8 cellular contexts compared by ENCODE assay signal in the genomic region with DNA sequence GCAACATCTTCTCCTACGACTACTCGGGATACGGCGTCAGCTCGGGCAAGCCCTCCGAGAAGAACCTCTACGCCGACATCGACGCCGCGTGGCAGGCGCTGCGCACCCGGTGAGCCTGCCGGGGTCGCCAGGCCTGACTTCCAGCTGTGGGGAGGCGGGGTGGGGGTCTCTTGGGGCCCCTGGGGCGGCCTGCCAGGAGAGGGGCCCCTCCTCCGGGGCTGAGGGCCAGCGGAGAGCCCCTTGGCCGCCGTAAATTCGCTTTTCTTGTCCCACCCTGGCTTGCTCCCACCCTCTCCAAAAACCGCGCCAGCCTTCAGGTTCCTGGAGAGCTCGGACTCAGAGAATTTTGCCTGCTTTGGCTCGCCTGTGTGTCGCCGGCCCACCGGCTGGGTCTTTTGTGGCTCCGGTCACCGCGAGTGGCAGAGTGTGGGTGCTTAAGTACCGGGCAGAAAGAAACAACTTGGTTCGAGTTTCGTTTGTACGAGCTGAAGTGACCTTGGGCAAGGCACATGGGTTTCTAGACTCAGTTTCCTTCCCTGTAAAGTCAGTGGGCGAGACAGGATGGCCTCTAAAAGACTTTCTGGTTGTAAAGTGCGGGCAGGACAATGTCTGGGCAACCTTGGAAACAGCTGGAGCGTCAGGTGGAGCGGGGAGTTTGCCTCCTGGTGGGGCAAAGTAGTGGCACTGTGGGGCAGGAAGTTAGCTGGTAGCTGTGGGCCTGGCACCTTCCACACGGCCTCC. TPM values are rescaled to one million over a fixed set of nuclear protein-coding genes. Genes with fewer than 3 reads are reported as not detected.
DNase-seq lines count a peak whose midpoint lies in the region; ATAC-seq and TF ChIP-seq lines count a peak whose summit lies in the region.

No MANE protein-coding gene starts in this region.

- no peaks in the 10 kb centered on the region for H3K9me3 ChIP-seq in neutrophil

- H3K36me3 Mint-ChIP-seq in activated T-cell treated with anti-CD3 and anti-CD28 coated beads, Interleukin-2, amount 50 U/mL, for 4 hours (ENCODE audit: insufficient read depth): no peaks in the 10 kb centered on the region

- in situ Hi-C loops in GM13977 (cut with MboI; ENCODE audit: low pct_unique_long_range_greater_than_20kb, low sequenced_read_pairs, unreplicated experiment): no loop called here

- peak overlapping the region; percentile 71 for H3K4me3 ChIP-seq in LNCaP clone FGC (ENCODE audit: low read depth, low read length)
- peak overlapping the region; percentile 74 for H3K4me3 ChIP-seq in fibroblast of villous mesenchyme (ENCODE audit: low read depth, low read length)
- peak overlapping the region; percentile 58 to 63 for H3K4me3 ChIP-seq in neutrophil (ENCODE audit: low read depth in 1 of 2, low read length in 1 of 2)

- no peaks in the 10 kb centered on the region for H3K9me3 Mint-ChIP-seq in activated T-cell treated with anti-CD3 and anti-CD28 coated beads, Interleukin-2, amount 50 U/mL, for 4 hours

- peaks cover 22% of the 10 kb centered on the region for H3K27me3 ChIP-seq in neutrophil

- no peak overlapping the region for H3K27ac ChIP-seq in neutrophil

- TF ChIP-seq CTCF in LNCaP clone FGC (IDR thresholded peaks at IDR 0.05; ENCODE audit: control insufficient read depth, extremely low read depth, insufficient read depth) (peak; percentile 36), fibroblast of villous mesenchyme (IDR thresholded peaks at IDR 0.05; ENCODE audit: insufficient read depth, low read depth, low read length) (peak; percentile 32), neutrophil (IDR thresholded peaks at IDR 0.05) (no peak), GM13977 (IDR thresholded peaks at IDR 0.05; ENCODE audit: extremely low read depth, insufficient read depth, missing control alignments) (no peak)

- peaks cover 19 to 20% of the 10 kb centered on the region in 2 experiments for H3K4me1 ChIP-seq in neutrophil (ENCODE audit: control insufficient read depth in 1 of 2, insufficient read depth in 1 of 2, low read depth in 1 of 2, low read length in 1 of 2)

- no peak for ATAC-seq in activated T-cell treated with anti-CD3 and anti-CD28 coated beads, Interleukin-2, amount 50 U/mL, for 4 hours

- peaks cover 22% of the 10 kb centered on the region for H3K4me1 Mint-ChIP-seq in activated T-cell treated with anti-CD3 and anti-CD28 coated beads, Interleukin-2, amount 50 U/mL, for 4 hours (ENCODE audit: low read depth)

- no peaks in the 10 kb centered on the region for H3K36me3 ChIP-seq in neutrophil

- H3K27me3 Mint-ChIP-seq in activated T-cell treated with anti-CD3 and anti-CD28 coated beads, Interleukin-2, amount 50 U/mL, for 4 hours (ENCODE audit: low read depth): peaks cover 2% of the 10 kb centered on the region

- peak overlapping the region; percentile 86 for H3K4me3 Mint-ChIP-seq in activated T-cell treated with anti-CD3 and anti-CD28 coated beads, Interleukin-2, amount 50 U/mL, for 4 hours

- peak; percentile 18 for DNase-seq in NCI-H146 (lab: John Stamatoyannopoulos, UW)
- DNase-seq in NCI-H146 treated with DMSO at 0.1 percent for 48 hours (lab: John Stamatoyannopoulos, UW; ENCODE audit: unreplicated experiment): no peak
- no peak for DNase-seq in LNCaP clone FGC (ENCODE audit: low read depth)
- peak; percentile 8 for DNase-seq in activated T-cell treated with anti-CD3 and anti-CD28 coated beads, Interleukin-2, amount 50 U/mL, for 4 hours
- DNase-seq in fibroblast of villous mesenchyme (ENCODE audit: low read depth): peak; percentile 30
- no peak for DNase-seq in SKM-1 (lab: John Stamatoyannopoulos, UW; ENCODE audit: unreplicated experiment)
- DNase-seq in GM13977 (ENCODE audit: low spot score): no peak

RNA-seq across cellular contexts. Expression of a gene that starts 1.0 kb away (rescaled TPM):
- total RNA-seq in activated T-cell treated with anti-CD3 and anti-CD28 coated beads, Interleukin-2, amount 50 U/mL, for 4 hours: 1 to 10 TPM; 5.3 to 7.2 (median 5.8) TPM
- total RNA-seq in fibroblast of villous mesenchyme: 10.0 and 12.1 TPM in 2 replicates

Comparison
In these comparisons a context has a peak if more than half of its experiments do, and no peak if none do; other contexts are left out.
1. DNase-seq: peak in NCI-H146 (single experiment), activated T-cell treated with anti-CD3 and anti-CD28 coated beads, Interleukin-2, amount 50 U/mL, for 4 hours (single experiment) and fibroblast of villous mesenchyme (single experiment); none in NCI-H146 treated with DMSO at 0.1 percent for 48 hours (single experiment), LNCaP clone FGC (single experiment), SKM-1 (single experiment) and GM13977 (single experiment).
2. CTCF ChIP-seq: peak in LNCaP clone FGC (single experiment) and fibroblast of villous mesenchyme (single experiment); none in neutrophil (single experiment) and GM13977 (single experiment).
3. Peak in every context shown above with its lines, with median percentiles within 50 percentile points of each other: H3K4me3 ChIP-seq.